In genomic region chr7:123881300-123881699, GRCh38 we compare ENCODE assay signal across 3 cellular contexts.
A peak's percentile ranks its signal among the peaks of the same experiment; 100 is the strongest.
TF ChIP-seq lines count a peak whose summit lies in the region.

No MANE protein-coding gene starts in this region.

TF ChIP-seq in A549, 52 proteins besides CTCF, POLR2A, EP300 and RAD21:
- TF ChIP-seq HOXB13 (CRISPR knock-in tag; IDR thresholded peaks at IDR 0.05; ENCODE audit: low read depth) (no peak), HEYL (CRISPR knock-in tag; IDR thresholded peaks at IDR 0.05) (no peak)
TF ChIP-seq in A549: peak in this region for 0.

TF ChIP-seq in HCT116, 20 proteins besides CTCF, POLR2A, EP300 and RAD21:
- TF ChIP-seq CEBPB (IDR thresholded peaks at IDR 0.05; ENCODE audit: low read depth) (no peak), MAX (IDR thresholded peaks at IDR 0.05) (no peak), ZBTB33 (IDR thresholded peaks at IDR 0.05; ENCODE audit: extremely low read depth, insufficient replicate concordance, low read length) (no peak), ELF1 (IDR thresholded peaks at IDR 0.05; ENCODE audit: borderline replicate concordance, low read depth) (no peak), EGR1 (IDR thresholded peaks at IDR 0.05; ENCODE audit: low read depth) (no peak)

TF ChIP-seq in K562, 482 proteins besides CTCF, POLR2A, EP300 and RAD21:
- TF ChIP-seq ADNP (tag; IDR thresholded peaks at IDR 0.05) (no peak), PHF20 (IDR thresholded peaks at IDR 0.05; ENCODE audit: partially characterized antibody) (no peak), ATF3 (IDR thresholded peaks at IDR 0.05) (peak; percentile 52), ATF3 (CRISPR knock-in tag; conservative IDR thresholded peaks at IDR 0.05) (no peak), SIX5 (IDR thresholded peaks at IDR 0.05; ENCODE audit: borderline replicate concordance in 1 of 2, insufficient read depth in 1 of 2, low read depth in 1 of 2, low read length in 2 of 2) (no peak), GATAD2A (IDR thresholded peaks at IDR 0.05) (no peak), SAFB2 (IDR thresholded peaks at IDR 0.05; ENCODE audit: borderline replicate concordance, low read depth, low read length, severe bottlenecking) (no peak), ASH1L (IDR thresholded peaks at IDR 0.05; ENCODE audit: borderline replicate concordance, low read depth, partially characterized antibody) (no peak)
TF ChIP-seq in K562: peak in this region for 1.
